19 cellular contexts compared by ENCODE assay signal in the genomic region with DNA sequence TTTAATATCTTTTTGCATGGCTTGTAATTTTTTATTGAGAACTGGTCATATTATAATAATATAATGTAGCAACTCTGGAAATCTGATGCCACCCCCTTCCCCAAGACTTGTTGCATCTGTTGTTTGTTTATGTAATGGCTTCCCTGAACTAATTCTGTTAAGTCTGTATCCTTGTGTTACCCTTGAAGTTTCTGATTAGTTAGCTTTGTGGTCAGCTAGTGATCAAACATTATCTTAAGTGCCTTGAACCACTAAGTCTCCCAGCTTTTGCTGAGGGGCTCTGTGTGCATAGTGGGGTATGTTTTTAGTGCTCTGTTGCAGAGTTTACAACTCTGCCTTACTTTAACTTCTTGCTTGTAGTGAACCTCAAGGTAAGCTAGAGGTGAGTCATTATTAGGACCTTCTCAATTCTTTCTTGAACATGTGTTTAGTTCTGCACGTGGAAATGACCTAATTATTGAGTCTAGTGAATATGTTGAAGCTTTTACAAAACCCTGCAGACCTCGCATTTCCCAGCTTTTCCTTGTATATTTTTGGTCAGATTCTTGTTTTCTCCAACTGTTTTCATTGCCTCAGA. TPM values are rescaled to one million over a fixed set of nuclear protein-coding genes. Genes with fewer than 3 reads are reported as not detected.
DNase-seq lines count a peak whose midpoint lies in the region; ATAC-seq, FAIRE-seq and TF ChIP-seq lines count a peak whose summit lies in the region.
"Had no signal": no experiment of that assay in that cellular context is flagged by ENCODE, and none has a peak within 500 bp of the region (broad histone marks: within the 10 kb centered on the region; RNA-seq: fewer than 3 reads in every experiment).

No MANE protein-coding gene starts in this region.

- peaks cover 4% of the 10 kb centered on the region; the same call in 1 of the 2 replicates for H4K20me1 ChIP-seq in PC-9 (ENCODE audit: insufficient read depth)

- H3K36me3 ChIP-seq in CD4-positive, CD25-positive, alpha-beta regulatory T cell (ENCODE audit: control insufficient read depth, insufficient read depth, low read length): peaks cover 80% of the 10 kb centered on the region
- H3K36me3 ChIP-seq in HEK293 (ENCODE audit: control insufficient read depth in 2 of 2, insufficient read depth in 1 of 2, low read length in 2 of 2) (peaks cover 13 to 36% of the 10 kb centered on the region in 2 experiments), PC-9 (ENCODE audit: low read depth) (peaks cover 40% of the 10 kb centered on the region)

- H3K4me2 ChIP-seq in PC-9: no peak overlapping the region

- TF ChIP-seq CTCF in HEK293 (tag by site-specific recombination; IDR thresholded peaks at IDR 0.05): no peak
- no peak for TF ChIP-seq CTCF in PC-9 (conservative IDR thresholded peaks at IDR 0.05)

- H3K9me3 Mint-ChIP-seq in CD4-positive, CD25-positive, alpha-beta regulatory T cell: no peaks in the 10 kb centered on the region
- no peaks in the 10 kb centered on the region for H3K9me3 Mint-ChIP-seq in activated naive CD8-positive, alpha-beta T cell (ENCODE audit: low read depth)
- H3K9me3 Mint-ChIP-seq in memory B cell: no peaks in the 10 kb centered on the region
- H3K9me3 Mint-ChIP-seq: HFFc6 had no signal

- peaks cover 0 to under 1% of the 10 kb centered on the region in 2 experiments for H3K9me3 ChIP-seq in CD4-positive, CD25-positive, alpha-beta regulatory T cell (ENCODE audit: control insufficient read depth in 2 of 2, low read length in 2 of 2)
- H3K9me3 ChIP-seq in HEK293 (ENCODE audit: control insufficient read depth, insufficient read depth, low read depth, low read length) (no peaks in the 10 kb centered on the region), PC-9 (ENCODE audit: insufficient read depth, low read depth) (peaks cover 2% of the 10 kb centered on the region)
- H3K9me3 ChIP-seq: psoas muscle had no signal

- H3K27me3 Mint-ChIP-seq in CD4-positive, CD25-positive, alpha-beta regulatory T cell: no peaks in the 10 kb centered on the region
- H3K27me3 Mint-ChIP-seq in activated naive CD8-positive, alpha-beta T cell: no peaks in the 10 kb centered on the region
- no peaks in the 10 kb centered on the region for H3K27me3 Mint-ChIP-seq in memory B cell

- H3F3A ChIP-seq in PC-9 (ENCODE audit: insufficient read depth, low read depth): 0 out of 2 replicates have a peak, but pooled peaks cover 3% of the 10 kb centered on the region

- POLR2A ChIA-PET in HEK293 (lab: Yijun Ruan, JAX) (interaction anchor here (1.0 to 1.2 kb wide), 2 partner anchors 23 to 24 kb away, joined by 3 read pairs; no protein-coding TSS in a partner anchor), PC-9 (lab: Charles Lee; ENCODE audit: unreplicated experiment) (no interaction called here)

- H3K79me2 ChIP-seq in PC-9 (ENCODE audit: low read depth): peaks cover 41% of the 10 kb centered on the region

- CTCF ChIA-PET in HEK293 (lab: Yijun Ruan, JAX) (interaction anchor here (0.6 kb wide), 1 partner anchor 16 kb away, joined by 3 read pairs; no protein-coding TSS in a partner anchor), PC-9 (lab: Charles Lee) (no interaction called here)

- peak overlapping the region; percentile 79 to 85 (median 82) for H3K27ac Mint-ChIP-seq in CD4-positive, CD25-positive, alpha-beta regulatory T cell
- H3K27ac Mint-ChIP-seq in activated naive CD8-positive, alpha-beta T cell: peak overlapping the region; percentile 92
- peak overlapping the region; percentile 79 for H3K27ac Mint-ChIP-seq in memory B cell
- H3K27ac Mint-ChIP-seq: HFFc6 had no signal

- no peak for FAIRE-seq in HTR-8/SVneo (lab: Jason Lieb, UNC)
- FAIRE-seq: endometrium had no signal

- no peaks in the 10 kb centered on the region; the same call in 1 of the 2 replicates for H3K9me2 ChIP-seq in PC-9 (ENCODE audit: insufficient read depth)

- peak overlapping the region; percentile 12 to 71 (median 64) for H3K4me3 Mint-ChIP-seq in CD4-positive, CD25-positive, alpha-beta regulatory T cell
- H3K4me3 Mint-ChIP-seq in activated naive CD8-positive, alpha-beta T cell: no peak overlapping the region
- H3K4me3 Mint-ChIP-seq in memory B cell: no peak overlapping the region
- H3K4me3 Mint-ChIP-seq: HFFc6 had no signal

- H3K4me1 ChIP-seq in CD4-positive, CD25-positive, alpha-beta regulatory T cell (ENCODE audit: control insufficient read depth, insufficient read depth, low read length, poor library complexity, severe bottlenecking): peaks cover 38% of the 10 kb centered on the region
- H3K4me1 ChIP-seq in HEK293 (ENCODE audit: control insufficient read depth, insufficient read depth, low read length): peaks cover 10% of the 10 kb centered on the region
- no peaks in the 10 kb centered on the region for H3K4me1 ChIP-seq in PC-9 (replicated peaks; ENCODE audit: insufficient read depth)
- H3K4me1 ChIP-seq: foreskin keratinocyte, psoas muscle had no signal

- in situ Hi-C loops in G401 (cut with HindIII; ENCODE audit: low sequenced_read_pairs): no loop called here

- peak overlapping the region; percentile 5 for H3K4me3 ChIP-seq in CD4-positive, CD25-positive, alpha-beta regulatory T cell (ENCODE audit: low read depth, low read length)
- H3K4me3 ChIP-seq in HEK293 (ENCODE audit: low read depth, low read length) (no peak overlapping the region), PC-9 (no peak overlapping the region)
- H3K4me3 ChIP-seq: psoas muscle had no signal

- H3K27ac ChIP-seq in CD4-positive, CD25-positive, alpha-beta regulatory T cell (ENCODE audit: insufficient read depth, low read length, poor library complexity, severe bottlenecking): no peak overlapping the region
- no peak overlapping the region for H3K27ac ChIP-seq in HEK293 (ENCODE audit: extremely low read depth, low read depth, low read length)
- H3K27ac ChIP-seq in PC-9: no peak overlapping the region
- H3K27ac ChIP-seq: foreskin keratinocyte, psoas muscle had no signal

- H3K27me3 ChIP-seq in CD4-positive, CD25-positive, alpha-beta regulatory T cell (ENCODE audit: control insufficient read depth, insufficient read depth, low read length): no peaks in the 10 kb centered on the region
- no peaks in the 10 kb centered on the region for H3K27me3 ChIP-seq in PC-9 (ENCODE audit: insufficient read depth, low read depth)
- H3K27me3 ChIP-seq: foreskin keratinocyte had no signal

- peak in 1 of 3 donors; percentile 24 for DNase-seq in CD4-positive, CD25-positive, alpha-beta regulatory T cell
- no peak for DNase-seq in memory B cell (ENCODE audit: low spot score in 2 of 2)
- DNase-seq in G401 (ENCODE audit: low spot score): no peak
- DNase-seq in PC-9: no peak
- no peak for DNase-seq in GM19238 (ENCODE audit: insufficient read length, low spot score)
- no peak for DNase-seq in HTR-8/SVneo (ENCODE audit: insufficient read length, low spot score)
- DNase-seq: activated naive CD4-positive, alpha-beta T cell treated with anti-CD3 and anti-CD28 coated beads, Interleukin-2, amount 50 U/mL, for 16 hours; caudate nucleus; DMS 273 treated with DMSO at 0.1 percent for 48 hours; foreskin keratinocyte; HFFc6; NCI-H1092 treated with DMSO at 0.1 percent for 48 hours; NCI-H2171; psoas muscle; SHP77; T-helper 9 cell had no signal

- intact Hi-C loops in PC-9 (cut with micrococcal nuclease; ENCODE audit: unreplicated experiment): no loop called here

- H3K4me1 Mint-ChIP-seq in CD4-positive, CD25-positive, alpha-beta regulatory T cell: peaks cover 49 to 87% (median 65%) of the 10 kb centered on the region in 4 donors
- peaks cover 64% of the 10 kb centered on the region for H3K4me1 Mint-ChIP-seq in activated naive CD8-positive, alpha-beta T cell (ENCODE audit: low read depth)
- peaks cover 23% of the 10 kb centered on the region for H3K4me1 Mint-ChIP-seq in memory B cell

- ATAC-seq in CD4-positive, CD25-positive, alpha-beta regulatory T cell (ENCODE audit: low read depth in 2 of 2): peak; percentile 55 to 58
- ATAC-seq in memory B cell (ENCODE audit: low read depth): no peak
- ATAC-seq: foreskin keratinocyte, psoas muscle had no signal

- peaks cover 58% of the 10 kb centered on the region for H3K36me3 Mint-ChIP-seq in CD4-positive, CD25-positive, alpha-beta regulatory T cell
- H3K36me3 Mint-ChIP-seq in activated naive CD8-positive, alpha-beta T cell: peaks cover 20% of the 10 kb centered on the region
- H3K36me3 Mint-ChIP-seq in memory B cell: peaks cover 47% of the 10 kb centered on the region

- no peak overlapping the region for H2AFZ ChIP-seq in PC-9

- BruUV-seq in PC-9 (replicated peaks; lab: Mats Ljungman, UMichigan): no TSS peak

TF ChIP-seq in HEK293, 187 proteins besides CTCF, POLR2A, EP300 and RAD21:
- TF ChIP-seq ZNF341 (tag by site-specific recombination; IDR thresholded peaks at IDR 0.05; ENCODE audit: low read depth): no peak
- TF ChIP-seq ZNF324 (tag by site-specific recombination; IDR thresholded peaks at IDR 0.05): no peak
- TF ChIP-seq ZNF654 (tag by site-specific recombination; IDR thresholded peaks at IDR 0.05; ENCODE audit: low read depth): no peak
- 0 out of 2 replicates have a peak, but pooled peaks have one; percentile 22 for TF ChIP-seq PRDM1 (tag by site-specific recombination; IDR thresholded peaks at IDR 0.05)

RNA-seq across cellular contexts. Expression of a gene that starts 24.8 kb away (rescaled TPM):
- 671 TPM for total RNA-seq in CD4-positive, CD25-positive, alpha-beta regulatory T cell
- polyA plus RNA-seq in CD4-positive, CD25-positive, alpha-beta regulatory T cell: 10 to 100 TPM; 59.1 to 78.8 (median 65.5) TPM
- total RNA-seq in G401 (2014; rRNA removed; shearing (Covaris generic)): 35.6 and 62.4 TPM in 2 replicates
- total RNA-seq in PC-9 (2021): 44.9 and 73.7 TPM in 2 replicates

Comparison
In these comparisons a context has a peak if more than half of its experiments do, and no peak if none do; other contexts are left out.
1. H3K4me3 Mint-ChIP-seq: peak in CD4-positive, CD25-positive, alpha-beta regulatory T cell (4 of 4); none in activated naive CD8-positive, alpha-beta T cell (single experiment) and memory B cell (single experiment).
2. Peak in every context shown above with its lines, with median percentiles within 50 percentile points of each other: H3K27ac Mint-ChIP-seq.